12 cellular contexts compared by ENCODE assay signal in genomic region chr2:222864296-222864695, GRCh38. TPM values are rescaled to one million over a fixed set of nuclear protein-coding genes. Genes with fewer than 3 reads are reported as not detected.
A peak's percentile ranks its signal among the peaks of the same experiment; 100 is the strongest.
DNase-seq lines count a peak whose midpoint lies in the region; TF ChIP-seq lines count a peak whose summit lies in the region.
"Had no signal": no experiment of that assay in that cellular context is flagged by ENCODE, and none has a peak within 500 bp of the region (broad histone marks: within the 10 kb centered on the region; RNA-seq: fewer than 3 reads in every experiment).

No MANE protein-coding gene starts in this region.

- TF ChIP-seq CTCF in foreskin fibroblast (IDR thresholded peaks at IDR 0.05; ENCODE audit: low read depth, low read length) (no peak), stomach (IDR thresholded peaks at IDR 0.05) (no peak), right atrium auricular region (IDR thresholded peaks at IDR 0.05) (no peak)

- 51 to 78% (median 61%) methylated on average over 3 of the region's 3 CpGs for whole genome bisulfite sequencing in stomach, 5 donors

- H3K9me3 ChIP-seq in SJCRH30 (replicated peaks) (no peaks in the 10 kb centered on the region), stomach (no peaks in the 10 kb centered on the region), right atrium auricular region (no peaks in the 10 kb centered on the region)
- H3K9me3 ChIP-seq: suprapubic skin had no signal

- H3K27me3 ChIP-seq in SJCRH30 (no peaks in the 10 kb centered on the region), stomach (no peaks in the 10 kb centered on the region), right atrium auricular region (no peaks in the 10 kb centered on the region)
- H3K27me3 ChIP-seq: suprapubic skin had no signal

- DNase-seq in SIG-M5 treated with dmso at 0.1 percent for 504 hours (lab: John Stamatoyannopoulos, UW; ENCODE audit: unreplicated experiment) (peak; percentile 19), SIG-M5 (lab: John Stamatoyannopoulos, UW) (no peak), SJCRH30 (peak; percentile 71 to 78), foreskin fibroblast (peak; percentile 86 to 93), stomach (no peak), NCI-H2107 (lab: John Stamatoyannopoulos, UW) (no peak), putamen (ENCODE audit: low spot score) (no peak), right atrium auricular region (ENCODE audit: low spot score) (no peak)
- DNase-seq: activated CD4-positive, alpha-beta T cell treated with anti-CD3 and anti-CD28 coated beads for 36 hours; aorta had no signal

- intact Hi-C loops in stomach (cut with DNase I; ENCODE audit: low total_unique reads), result no loop called here

- TF ChIP-seq POLR2A in stomach (IDR thresholded peaks at IDR 0.05), result no peak

- H3K36me3 ChIP-seq in SJCRH30, result no peaks in the 10 kb centered on the region
- H3K36me3 ChIP-seq in stomach, result no peaks in the 10 kb centered on the region
- no peaks in the 10 kb centered on the region for H3K36me3 ChIP-seq in right atrium auricular region
- H3K36me3 ChIP-seq: suprapubic skin had no signal

- TF ChIP-seq EP300 in stomach (IDR thresholded peaks at IDR 0.05), result no peak

- H3K4me1 ChIP-seq in SJCRH30 (peaks cover 34% of the 10 kb centered on the region), stomach (peaks cover 21 to 86% (median 64%) of the 10 kb centered on the region in 4 donors), right atrium auricular region (peaks cover 0 to 67% of the 10 kb centered on the region in 2 donors)

- peak overlapping the region; percentile 28 for H3K27ac ChIP-seq in SJCRH30
- peak overlapping the region in 4 of 5 donors; percentile 4 to 45 (median 22) for H3K27ac ChIP-seq in stomach
- no peak overlapping the region for H3K27ac ChIP-seq in right atrium auricular region
- H3K27ac ChIP-seq: skin epidermis, suprapubic skin had no signal

- H3K4me3 ChIP-seq in SJCRH30 (no peak overlapping the region), foreskin fibroblast (ENCODE audit: low read depth in 1 of 2, low read length in 2 of 2) (peak overlapping the region in 1 of 2 donors; percentile 31), stomach (no peak overlapping the region), right atrium auricular region (no peak overlapping the region)
- H3K4me3 ChIP-seq: skin epidermis, suprapubic skin had no signal

RNA-seq across cellular contexts. Expression of gene ACSL3, which starts 3.5 kb away (rescaled TPM):
- total RNA-seq in SJCRH30 (2014; rRNA removed; shearing (Covaris generic)), result 140 and 168 TPM in 2 replicates
- 100 to 1,000 TPM in 2 of 5 donors, 10 to 100 TPM in 3; 13.4 to 234 (median 92.4) TPM for total RNA-seq in stomach
- 10 to 100 TPM; 10.5 to 18.7 (median 17.7) TPM for polyA plus RNA-seq in stomach
- 10 to 100 TPM; 29.0 to 35.7 TPM for total RNA-seq in right atrium auricular region

Comparison
In these comparisons a context has a peak if more than half of its experiments do, and no peak if none do; other contexts are left out.
1. DNase-seq: peak in SIG-M5 treated with dmso at 0.1 percent for 504 hours (single experiment), SJCRH30 (2 of 2) and foreskin fibroblast (2 of 2); none in SIG-M5 (single experiment), stomach (single experiment), NCI-H2107 (single experiment), putamen (single experiment) and right atrium auricular region (single experiment).
2. H3K27ac ChIP-seq: peak in SJCRH30 (single experiment) and stomach (4 of 5); none in right atrium auricular region (0 of 2).